In genomic region chr3:195258449-195259145, GRCh38 we compare ENCODE assay signal across 9 cellular contexts. TPM values are rescaled to one million over a fixed set of nuclear protein-coding genes. Genes with fewer than 3 reads are reported as not detected.
DNase-seq lines count a peak whose midpoint lies in the region; ATAC-seq and TF ChIP-seq lines count a peak whose summit lies in the region.
"Had no signal": no experiment of that assay in that cellular context is flagged by ENCODE, and none has a peak within 500 bp of the region (broad histone marks: within the 10 kb centered on the region; RNA-seq: fewer than 3 reads in every experiment).

No MANE protein-coding gene starts in this region.

- no peak for TF ChIP-seq CTCF in WERI-Rb-1 (IDR thresholded peaks at IDR 0.05; ENCODE audit: low read depth, low read length)
- TF ChIP-seq CTCF in suprapubic skin (IDR thresholded peaks at IDR 0.05) = no peak

- peak; percentile 38 for DNase-seq in DMS53 (lab: John Stamatoyannopoulos, UW)
- no peak for DNase-seq in DMS53 treated with DMSO at 0.1 percent for 48 hours (lab: John Stamatoyannopoulos, UW; ENCODE audit: unreplicated experiment)
- peak; percentile 36 for DNase-seq in WERI-Rb-1
- peak in 2 of 3 donors; percentile 58 to 60 for DNase-seq in right cardiac atrium
- no peak for DNase-seq in suprapubic skin (ENCODE audit: low spot score in 2 of 2)
- DNase-seq in HEK293T (ENCODE audit: extremely low spot score) = no peak
- no peak for DNase-seq in RKO (ENCODE audit: low spot score)

- H3K4me3 ChIP-seq in WERI-Rb-1 (ENCODE audit: low read depth, low read length) (no peak overlapping the region), right cardiac atrium (ENCODE audit: low read length) (no peak overlapping the region), suprapubic skin (peak overlapping the region; percentile 64)

- H3K27me3 ChIP-seq in WERI-Rb-1 (ENCODE audit: insufficient read depth, low read depth, severe bottlenecking) (no peaks in the 10 kb centered on the region), right cardiac atrium (ENCODE audit: control insufficient read depth, insufficient read depth) (no peaks in the 10 kb centered on the region), suprapubic skin (no peaks in the 10 kb centered on the region)

- TF ChIP-seq EP300 in suprapubic skin (IDR thresholded peaks at IDR 0.05) = no peak

- 69% methylated on average over 13 of the region's 13 CpGs for WGBS in right cardiac atrium
- 70% methylated on average over 13 of the region's 13 CpGs for WGBS in suprapubic skin

- ATAC-seq in right cardiac atrium = peak in 1 of 2 donors; percentile 4
- ATAC-seq in GM19463 (IDR thresholded peaks at IDR 0.05; ENCODE audit: unreplicated experiment) = no peak

- CTCF ChIA-PET in HEK293T (lab: Yijun Ruan, JAX) = interaction anchor here (1.0 kb wide), 1 partner anchor 576 kb away, joined by 4 read pairs; no protein-coding TSS in a partner anchor

- no peaks in the 10 kb centered on the region for H3K9me3 ChIP-seq in WERI-Rb-1 (ENCODE audit: severe bottlenecking)
- H3K9me3 ChIP-seq in right cardiac atrium (ENCODE audit: control insufficient read depth, low read length) = no peaks in the 10 kb centered on the region
- no peaks in the 10 kb centered on the region for H3K9me3 ChIP-seq in suprapubic skin

- peak overlapping the region; percentile 89 for H3K27ac ChIP-seq in WERI-Rb-1
- peak overlapping the region; percentile 77 for H3K27ac ChIP-seq in right cardiac atrium (ENCODE audit: low read length)
- peak overlapping the region; percentile 89 for H3K27ac ChIP-seq in suprapubic skin
- H3K27ac ChIP-seq: 22Rv1 had no signal

- POLR2A ChIA-PET in HEK293T (lab: Yijun Ruan, JAX) = no interaction called here

- intact Hi-C loops in right cardiac atrium (cut with DNase I) = loop anchor here in 3 of 4 donors (2.0 to 10.0 kb wide), 7 partner anchors 104 to 576 kb away; partner anchors contain the start of gene FAM43A (in 1 of the 3)

- no peak for TF ChIP-seq POLR2A in suprapubic skin (IDR thresholded peaks at IDR 0.05)

- H3K4me1 ChIP-seq in right cardiac atrium (ENCODE audit: control insufficient read depth, insufficient read depth, low read length) (no peaks in the 10 kb centered on the region), suprapubic skin (peaks cover 45% of the 10 kb centered on the region)

- H3K36me3 ChIP-seq in WERI-Rb-1 (no peaks in the 10 kb centered on the region), suprapubic skin (peaks cover 3% of the 10 kb centered on the region)

TF ChIP-seq in HEK293T, 16 proteins besides CTCF, POLR2A, EP300 and RAD21:
- no peak for TF ChIP-seq PKNOX1 (IDR thresholded peaks at IDR 0.05)
- no peak for TF ChIP-seq ZNF384 (IDR thresholded peaks at IDR 0.05)
- TF ChIP-seq L3MBTL2 (conservative IDR thresholded peaks at IDR 0.05) = no peak
- no peak for TF ChIP-seq FOXA1 (IDR thresholded peaks at IDR 0.05)
- TF ChIP-seq FOXK2 (IDR thresholded peaks at IDR 0.05) = no peak
- TF ChIP-seq HDGF (IDR thresholded peaks at IDR 0.05; ENCODE audit: borderline replicate concordance) = no peak
- TF ChIP-seq FOXM1 (IDR thresholded peaks at IDR 0.05; ENCODE audit: borderline replicate concordance) = no peak
- no peak for TF ChIP-seq ELF4 (IDR thresholded peaks at IDR 0.05)
- no peak for TF ChIP-seq NFRKB (IDR thresholded peaks at IDR 0.05)
- TF ChIP-seq TARDBP (IDR thresholded peaks at IDR 0.05) = no peak
- TF ChIP-seq SUZ12 (IDR thresholded peaks at IDR 0.05) = no peak
- TF ChIP-seq BHLHE40 (IDR thresholded peaks at IDR 0.05; ENCODE audit: borderline replicate concordance) = no peak
- no peak for TF ChIP-seq LEF1 (IDR thresholded peaks at IDR 0.05; ENCODE audit: borderline replicate concordance)

RNA-seq across cellular contexts. Expression of gene XXYLT1, which starts 12.4 kb away (rescaled TPM):
- total RNA-seq in right cardiac atrium (1 to 10 TPM; 4.3 to 6.2 (median 4.9) TPM), suprapubic skin (10 to 100 TPM in 2 of 4 donors, 1 to 10 TPM in 2; 8.0 to 19.4 (median 13.2) TPM)
- polyA plus RNA-seq in right cardiac atrium = 3.3 TPM

Comparison
In these comparisons a context has a peak if more than half of its experiments do, and no peak if none do; other contexts are left out.
1. DNase-seq: peak in DMS53 (single experiment), WERI-Rb-1 (single experiment) and right cardiac atrium (2 of 3); none in DMS53 treated with DMSO at 0.1 percent for 48 hours (single experiment), suprapubic skin (0 of 2), HEK293T (single experiment) and RKO (single experiment).
2. Peak in every context shown above with its lines, with median percentiles within 50 percentile points of each other: H3K27ac ChIP-seq.